11 cellular contexts compared by ENCODE assay signal in the genomic region with DNA sequence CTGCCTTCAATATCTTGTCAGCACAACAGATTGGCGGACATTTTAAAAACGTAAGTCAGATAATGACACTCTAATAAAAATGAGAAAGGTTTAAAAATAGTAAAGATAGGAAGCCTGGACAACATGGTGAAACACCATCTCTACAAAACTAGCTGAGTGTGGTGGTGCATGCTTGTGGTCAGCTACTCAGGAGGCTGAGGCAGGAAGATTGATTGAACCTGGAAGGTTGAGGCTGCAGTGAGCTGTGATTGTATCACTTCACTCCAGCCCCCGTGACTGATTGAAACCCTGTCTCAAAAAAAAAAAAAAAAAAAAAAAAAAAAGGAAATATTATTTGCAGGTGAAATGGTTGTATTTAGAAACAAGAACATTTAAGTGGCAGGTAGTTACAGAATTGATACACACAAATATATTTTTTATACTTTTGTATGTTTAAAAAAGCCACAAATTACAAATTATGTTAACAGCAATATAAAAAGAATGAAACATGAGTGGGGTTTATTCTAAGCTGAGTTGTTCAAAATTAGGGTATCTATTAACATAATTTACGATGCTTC.
A peak's percentile ranks its signal among the peaks of the same experiment; 100 is the strongest.
DNase-seq lines count a peak whose midpoint lies in the region; ATAC-seq and TF ChIP-seq lines count a peak whose summit lies in the region.
"Had no signal": no experiment of that assay in that cellular context is flagged by ENCODE, and none has a peak within 500 bp of the region (broad histone marks: within the 10 kb centered on the region; RNA-seq: fewer than 3 reads in every experiment).

No MANE protein-coding gene starts in this region.

- no peak overlapping the region for H3K9ac ChIP-seq in KMS-11

- H3K27me3 ChIP-seq in KMS-11 (ENCODE audit: insufficient read depth, low read depth) = no peaks in the 10 kb centered on the region
- H3K27me3 ChIP-seq in ascending aorta = no peaks in the 10 kb centered on the region
- H3K27me3 ChIP-seq in kidney epithelial cell (ENCODE audit: control insufficient read depth, insufficient read depth, low read length) = no peaks in the 10 kb centered on the region

- ATAC-seq in GM21390 (IDR thresholded peaks at IDR 0.05; ENCODE audit: unreplicated experiment) (no peak), GM21723 (IDR thresholded peaks at IDR 0.05; ENCODE audit: unreplicated experiment) (no peak)

- H3K36me3 ChIP-seq in KMS-11 (ENCODE audit: insufficient read depth) = no peaks in the 10 kb centered on the region
- H3K36me3 ChIP-seq in ascending aorta = no peaks in the 10 kb centered on the region
- H3K36me3 ChIP-seq in kidney epithelial cell (ENCODE audit: control insufficient read depth, insufficient read depth, low read length) = no peaks in the 10 kb centered on the region

- no peaks in the 10 kb centered on the region for H3K9me3 ChIP-seq in ascending aorta

- no peaks in the 10 kb centered on the region; the same call in 1 of the 2 replicates for H3K79me2 ChIP-seq in KMS-11 (ENCODE audit: insufficient read depth, low read depth)

- H3K27ac ChIP-seq in KMS-11 (peak overlapping the region; percentile 24; the same call in 1 of the 2 replicates), ascending aorta (peak overlapping the region; percentile 76 to 83)

- H4K20me1 ChIP-seq in KMS-11 (ENCODE audit: insufficient read depth) = no peaks in the 10 kb centered on the region

- H3K4me1 ChIP-seq in KMS-11 (ENCODE audit: low read depth, poor library complexity, severe bottlenecking) (peaks cover 25% of the 10 kb centered on the region), ascending aorta (peaks cover 3 to 13% of the 10 kb centered on the region in 2 donors)

- TF ChIP-seq CTCF in AG10803 (conservative IDR thresholded peaks at IDR 0.05; ENCODE audit: low read length) (no peak), KMS-11 (conservative IDR thresholded peaks at IDR 0.05; ENCODE audit: low read depth, low read length) (no peak), ascending aorta (IDR thresholded peaks at IDR 0.05) (no peak), kidney epithelial cell (IDR thresholded peaks at IDR 0.05; ENCODE audit: insufficient read depth, low read length, poor library complexity, severe bottlenecking) (no peak)

- H3K4me2 ChIP-seq in KMS-11 = peak overlapping the region; percentile 76

- H3K4me3 ChIP-seq in AG10803 (ENCODE audit: low read length) = no peak overlapping the region
- no peak overlapping the region for H3K4me3 ChIP-seq in KMS-11 (IDR thresholded peaks at IDR 0.05; ENCODE audit: insufficient read depth, low read depth, low read length)
- no peak overlapping the region for H3K4me3 ChIP-seq in ascending aorta
- no peak overlapping the region for H3K4me3 ChIP-seq in kidney epithelial cell (ENCODE audit: low read depth, low read length)

- DNase-seq in AG10803 (ENCODE audit: low read depth) = peak; percentile 76
- DNase-seq in ascending aorta (ENCODE audit: low spot score in 2 of 2) = no peak
- peak; percentile 23 for DNase-seq in kidney epithelial cell (ENCODE audit: low read depth)
- DNase-seq in activated CD4-positive, alpha-beta T cell treated with anti-CD3 and anti-CD28 coated beads for 4 hours = no peak
- DNase-seq in AG08396 (ENCODE audit: low spot score) = no peak
- DNase-seq: activated CD4-positive, alpha-beta memory T cell treated with anti-CD3 and anti-CD28 coated beads, Interleukin-2, amount 10 ng/mL, durations not matched to agents 7 days and 5 days; activated naive CD8-positive, alpha-beta T cell treated with anti-CD3 and anti-CD28 coated beads for 36 hours; NCI-H2107 had no signal

- intact Hi-C loops in ascending aorta (cut with DNase I) = loop anchor here (5.0 kb wide), 1 partner anchor 534 kb away; the partner anchor contains the start of gene KAT6B

- H2AFZ ChIP-seq in KMS-11 (ENCODE audit: low read depth) = no peak overlapping the region

Comparison
In these comparisons a context has a peak if more than half of its experiments do, and no peak if none do; other contexts are left out.
1. DNase-seq: peak in AG10803 (single experiment) and kidney epithelial cell (single experiment); none in ascending aorta (0 of 2), activated CD4-positive, alpha-beta T cell treated with anti-CD3 and anti-CD28 coated beads for 4 hours (0 of 2) and AG08396 (single experiment).